In the genomic region with DNA sequence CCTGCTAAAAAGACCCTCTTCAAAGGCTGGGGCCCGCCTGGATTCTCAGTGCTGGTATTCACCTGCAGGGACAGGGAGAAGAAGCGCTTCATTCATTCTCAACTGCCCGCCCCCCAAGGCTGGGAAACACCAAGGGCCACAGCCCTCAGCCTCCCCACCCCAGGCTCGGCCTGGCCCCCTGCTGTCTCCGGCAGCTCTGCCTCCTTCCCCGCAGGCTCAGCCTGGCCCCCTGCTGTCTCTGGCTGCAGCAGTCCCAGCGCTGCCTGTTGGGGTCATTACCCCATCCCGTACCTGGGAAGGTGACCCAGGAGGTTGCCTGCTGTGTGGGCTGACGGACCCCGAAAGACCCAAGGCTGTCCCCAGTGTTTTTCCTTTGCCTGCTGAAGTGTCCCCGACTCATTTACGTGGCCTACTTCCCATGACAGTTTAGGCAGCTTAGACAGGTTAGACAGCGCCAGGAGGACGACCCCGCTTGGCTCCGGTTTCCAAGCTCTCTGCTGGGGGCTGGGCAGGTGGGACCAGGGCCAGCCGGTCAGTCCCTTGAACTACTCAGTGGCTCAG, we compare ENCODE assay signal across 1 cellular context.
TF ChIP-seq lines count a peak whose summit lies in the region.

No MANE protein-coding gene starts in this region.

TF ChIP-seq in H1, 55 proteins besides CTCF, POLR2A, EP300 and RAD21:
- TF ChIP-seq CHD2 (IDR thresholded peaks at IDR 0.05; ENCODE audit: low read length) = no peak
- TF ChIP-seq NANOG (IDR thresholded peaks at IDR 0.05; ENCODE audit: insufficient read depth, low read depth, low read length, poor library complexity, severe bottlenecking) = no peak
- TF ChIP-seq, protein P1, sequence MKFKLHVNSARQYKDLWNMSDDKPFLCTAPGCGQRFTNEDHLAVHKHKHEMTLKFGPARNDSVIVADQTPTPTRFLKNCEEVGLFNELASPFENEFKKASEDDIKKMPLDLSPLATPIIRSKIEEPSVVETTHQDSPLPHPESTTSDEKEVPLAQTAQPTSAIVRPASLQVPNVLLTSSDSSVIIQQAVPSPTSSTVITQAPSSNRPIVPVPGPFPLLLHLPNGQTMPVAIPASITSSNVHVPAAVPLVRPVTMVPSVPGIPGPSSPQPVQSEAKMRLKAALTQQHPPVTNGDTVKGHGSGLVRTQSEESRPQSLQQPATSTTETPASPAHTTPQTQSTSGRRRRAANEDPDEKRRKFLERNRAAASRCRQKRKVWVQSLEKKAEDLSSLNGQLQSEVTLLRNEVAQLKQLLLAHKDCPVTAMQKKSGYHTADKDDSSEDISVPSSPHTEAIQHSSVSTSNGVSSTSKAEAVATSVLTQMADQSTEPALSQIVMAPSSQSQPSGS (IDR thresholded peaks at IDR 0.05; ENCODE audit: low read length) = no peak
- TF ChIP-seq, protein P2, sequence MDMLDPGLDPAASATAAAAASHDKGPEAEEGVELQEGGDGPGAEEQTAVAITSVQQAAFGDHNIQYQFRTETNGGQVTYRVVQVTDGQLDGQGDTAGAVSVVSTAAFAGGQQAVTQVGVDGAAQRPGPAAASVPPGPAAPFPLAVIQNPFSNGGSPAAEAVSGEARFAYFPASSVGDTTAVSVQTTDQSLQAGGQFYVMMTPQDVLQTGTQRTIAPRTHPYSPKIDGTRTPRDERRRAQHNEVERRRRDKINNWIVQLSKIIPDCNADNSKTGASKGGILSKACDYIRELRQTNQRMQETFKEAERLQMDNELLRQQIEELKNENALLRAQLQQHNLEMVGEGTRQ (IDR thresholded peaks at IDR 0.05; ENCODE audit: low read length) = no peak
- peak; percentile 13; the same call in 1 of the 2 replicates for TF ChIP-seq GABPA (IDR thresholded peaks at IDR 0.05; ENCODE audit: borderline replicate concordance, insufficient read depth, low read length)
- TF ChIP-seq YY1 (IDR thresholded peaks at IDR 0.05; ENCODE audit: low read depth, low read length) = no peak
